Comparison of ENCODE assay signal across 8 cellular contexts in genomic region chrX:65601530-65602281, GRCh38.
DNase-seq lines count a peak whose midpoint lies in the region; ATAC-seq, FAIRE-seq and TF ChIP-seq lines count a peak whose summit lies in the region.

No MANE protein-coding gene starts in this region.

- SMC1A ChIA-PET in GM12878 (lab: Charles Lee; ENCODE audit: uncharacterized antibody, unreplicated experiment), result interaction anchor here (0.6 to 1.5 kb wide), 2 partner anchors 88 to 285 kb away, joined by 3 read pairs; no protein-coding TSS in a partner anchor

- intact Hi-C loops in CD4-positive, alpha-beta memory T cell (cut with micrococcal nuclease), result no loop called here
- intact Hi-C loops in GM12878 (cut with micrococcal nuclease; ENCODE audit: unreplicated experiment), result no loop called here

- no peak overlapping the region for H3K4me3 ChIP-seq in CD4-positive, alpha-beta memory T cell (ENCODE audit: low read length in 2 of 2)
- H3K4me3 ChIP-seq in GM12878 (no peak overlapping the region), keratinocyte (ENCODE audit: control insufficient read depth in 2 of 3, extremely low read depth in 1 of 3, insufficient read depth in 2 of 3, low read depth in 1 of 3, low read length in 3 of 3) (no peak overlapping the region)

- in situ Hi-C loops in GM12878 (cut with MboI), result loop anchor here (5.0 kb wide), 1 partner anchor 46 kb away; no protein-coding TSS in a partner anchor

- no peaks in the 10 kb centered on the region for H3K27me3 Mint-ChIP-seq in CD4-positive, alpha-beta memory T cell
- H3K27me3 Mint-ChIP-seq in stimulated activated memory B cell treated with anti-CD40 and anti-IgM and Interleukin-4, amounts not matched to agents 10 μg/mL and 1 μg/mL and 100 μg/mL, for 72 hours, result no peaks in the 10 kb centered on the region

- no TSS peak for BruUV-seq in GM12878 (replicated peaks; lab: Mats Ljungman, UMichigan)

- H3K79me2 ChIP-seq in GM12878 (ENCODE audit: control insufficient read depth, insufficient read depth, low read length) (no peaks in the 10 kb centered on the region), keratinocyte (ENCODE audit: control insufficient read depth, insufficient read depth, low read length) (no peaks in the 10 kb centered on the region)

- no peaks in the 10 kb centered on the region for H3K9me3 Mint-ChIP-seq in CD4-positive, alpha-beta memory T cell
- H3K9me3 Mint-ChIP-seq in stimulated activated memory B cell treated with anti-CD40 and anti-IgM and Interleukin-4, amounts not matched to agents 10 μg/mL and 1 μg/mL and 100 μg/mL, for 72 hours, result peaks cover 3% of the 10 kb centered on the region

- H3K9me3 ChIP-seq in CD4-positive, alpha-beta memory T cell (ENCODE audit: control insufficient read depth in 1 of 2, low read length in 2 of 2), result no peaks in the 10 kb centered on the region
- H3K9me3 ChIP-seq in GM12878 (replicated peaks; ENCODE audit: control insufficient read depth, insufficient read depth, low read length) (no peaks in the 10 kb centered on the region), keratinocyte (ENCODE audit: control insufficient read depth, low read depth, low read length) (no peaks in the 10 kb centered on the region)

- peaks cover 73% of the 10 kb centered on the region for H3K4me1 ChIP-seq in CD4-positive, alpha-beta memory T cell (ENCODE audit: insufficient read depth, low read length)
- H3K4me1 ChIP-seq in GM12878 (ENCODE audit: control insufficient read depth, insufficient read depth, low read length), result peaks cover 2% of the 10 kb centered on the region; the same call in 1 of the 2 replicates
- peaks cover 8% of the 10 kb centered on the region for H3K4me1 ChIP-seq in keratinocyte (ENCODE audit: control insufficient read depth, extremely low read depth, insufficient read depth, low read length)

- POLR2A ChIA-PET in CD4-positive, alpha-beta memory T cell (lab: Charles Lee; ENCODE audit: partially characterized antibody), result interaction anchor here (0.8 to 3.3 kb wide), 18 partner anchors 20 to 146 kb away, joined by 3 to 33 read pairs (median 3); partner anchors contain the start of gene MSN
- POLR2A ChIA-PET in GM12878 (lab: Charles Lee), result no interaction called here

- CTCF ChIA-PET in CD4-positive, alpha-beta memory T cell (lab: Charles Lee; ENCODE audit: partially characterized antibody), result interaction anchor here (1.0 to 2.2 kb wide), 4 partner anchors 72 to 385 kb away, joined by 3 to 7 read pairs (median 6); no protein-coding TSS in a partner anchor
- CTCF ChIA-PET in GM12878 (lab: Yijun Ruan, JAX), result interaction anchor here (1.6 to 2.7 kb wide), 3 partner anchors 22 to 411 kb away, joined by 4 to 9 read pairs (median 7); no protein-coding TSS in a partner anchor

- no peak for TF ChIP-seq EP300 in GM12878 (IDR thresholded peaks at IDR 0.05; ENCODE audit: borderline replicate concordance in 1 of 2, control insufficient read depth in 1 of 2, low read depth in 2 of 2, low read length in 2 of 2)

- no peak overlapping the region for H3K4me2 ChIP-seq in GM12878 (ENCODE audit: control insufficient read depth, insufficient read depth)
- no peak overlapping the region for H3K4me2 ChIP-seq in keratinocyte (ENCODE audit: control insufficient read depth, extremely low read depth, insufficient read depth, low read depth, low read length)

- 39% methylated on average over 3 of the region's 3 CpGs for WGBS in GM12878 (ENCODE audit: insufficient coverage, insufficient replicate concordance, low lambda C conversion rate, missing lambda C conversion rate)

- H3K9ac ChIP-seq in GM12878 (ENCODE audit: control insufficient read depth, insufficient read depth, low read length) (no peak overlapping the region), keratinocyte (ENCODE audit: control insufficient read depth, extremely low read depth, insufficient read depth, low read length) (no peak overlapping the region)

- H3K9me1 ChIP-seq in keratinocyte (ENCODE audit: control insufficient read depth, extremely low read depth, insufficient read depth, low read length), result no peaks in the 10 kb centered on the region

- DNase-seq in CD4-positive, alpha-beta memory T cell, result peak; percentile 47 to 75 (median 60)
- DNase-seq in GM12878 (ENCODE audit: low read depth, low spot score) (no peak), keratinocyte (ENCODE audit: low read depth, low spot score) (no peak), RKO (ENCODE audit: low spot score) (no peak), NCI-H82 (lab: John Stamatoyannopoulos, UW) (no peak)

- no peak for TF ChIP-seq POLR2A in GM12878 (IDR thresholded peaks at IDR 0.05; ENCODE audit: low read depth, low read length)

- RAD21 ChIA-PET in GM12878 (lab: Charles Lee; ENCODE audit: unreplicated experiment), result no interaction called here

- no peaks in the 10 kb centered on the region for H3K36me3 Mint-ChIP-seq in CD4-positive, alpha-beta memory T cell
- peaks cover 6% of the 10 kb centered on the region for H3K36me3 Mint-ChIP-seq in stimulated activated memory B cell treated with anti-CD40 and anti-IgM and Interleukin-4, amounts not matched to agents 10 μg/mL and 1 μg/mL and 100 μg/mL, for 72 hours

- no peak for FAIRE-seq in GM12878 (lab: Jason Lieb, UNC)
- peak; percentile 44 for FAIRE-seq in keratinocyte (lab: Jason Lieb, UNC)

- H2AFZ ChIP-seq in GM12878 (ENCODE audit: control insufficient read depth, low read depth, low read length) (no peak overlapping the region), keratinocyte (ENCODE audit: control insufficient read depth, low read length) (no peak overlapping the region)

- dilution Hi-C loops in keratinocyte (cut with MboI; ENCODE audit: extremely low pct_ligation_motif_present, low sequenced_read_pairs), result no loop called here

- ATAC-seq in HG02763 (IDR thresholded peaks at IDR 0.05; ENCODE audit: unreplicated experiment) (peak; percentile 61), SK-N-SH treated with all-trans-retinoic acid at 6 μM for 48 hours (peak; percentile 66), GM12878 (peak; percentile 30; the same call in 2 of the 3 replicates)
- ATAC-seq in stimulated activated memory B cell treated with anti-CD40 and anti-IgM and Interleukin-4, amounts not matched to agents 10 μg/mL and 1 μg/mL and 100 μg/mL, for 72 hours, result peak; percentile 94

- TF ChIP-seq RAD21 in GM12878 (IDR thresholded peaks at IDR 0.05; ENCODE audit: insufficient read depth, low read depth, low read length), result no peak

- TF ChIP-seq CTCF in GM12878 (IDR thresholded peaks at IDR 0.05 in 2 of 3, conservative IDR thresholded peaks at IDR 0.05 in 1 of 3; ENCODE audit: control insufficient read depth in 2 of 3, extremely low read depth in 1 of 3, insufficient read depth in 1 of 3, low read depth in 3 of 3, low read length in 3 of 3), result no peak
- no peak for TF ChIP-seq CTCF in keratinocyte (optimal IDR thresholded peaks at IDR 0.05 in 1 of 3, IDR thresholded peaks at IDR 0.05 in 1 of 3, conservative IDR thresholded peaks at IDR 0.05 in 1 of 3; ENCODE audit: extremely low read depth in 1 of 3, insufficient read depth in 2 of 3, low read length in 3 of 3)

- H3K27me3 ChIP-seq in CD4-positive, alpha-beta memory T cell (ENCODE audit: insufficient read depth, low read length), result no peaks in the 10 kb centered on the region
- no peaks in the 10 kb centered on the region for H3K27me3 ChIP-seq in GM12878 (replicated peaks in 1 of 2; ENCODE audit: control insufficient read depth in 2 of 2, insufficient read depth in 2 of 2, low read length in 1 of 2)
- H3K27me3 ChIP-seq in keratinocyte (ENCODE audit: control insufficient read depth, extremely low read depth, insufficient read depth, low read length), result no peaks in the 10 kb centered on the region

- H3K27ac Mint-ChIP-seq in CD4-positive, alpha-beta memory T cell, result peak overlapping the region; percentile 89 to 96 (median 93)
- H3K27ac Mint-ChIP-seq in stimulated activated memory B cell treated with anti-CD40 and anti-IgM and Interleukin-4, amounts not matched to agents 10 μg/mL and 1 μg/mL and 100 μg/mL, for 72 hours, result peak overlapping the region; percentile 89

- no peaks in the 10 kb centered on the region for H3K36me3 ChIP-seq in CD4-positive, alpha-beta memory T cell (ENCODE audit: insufficient read depth, low read length)
- H3K36me3 ChIP-seq in GM12878 (ENCODE audit: control insufficient read depth in 2 of 2, insufficient read depth in 2 of 2, low read length in 1 of 2), result no peaks in the 10 kb centered on the region
- no peaks in the 10 kb centered on the region for H3K36me3 ChIP-seq in keratinocyte (ENCODE audit: control insufficient read depth in 2 of 2, extremely low read depth in 1 of 2, insufficient read depth in 2 of 2, low read length in 2 of 2)

- H4K20me1 ChIP-seq in GM12878 (ENCODE audit: control insufficient read depth, insufficient read depth) (no peaks in the 10 kb centered on the region), keratinocyte (ENCODE audit: control insufficient read depth, extremely low read depth, insufficient read depth, low read length) (no peaks in the 10 kb centered on the region)

- peaks cover 46 to 89% (median 73%) of the 10 kb centered on the region in 4 donors for H3K4me1 Mint-ChIP-seq in CD4-positive, alpha-beta memory T cell
- H3K4me1 Mint-ChIP-seq in stimulated activated memory B cell treated with anti-CD40 and anti-IgM and Interleukin-4, amounts not matched to agents 10 μg/mL and 1 μg/mL and 100 μg/mL, for 72 hours, result peaks cover 40% of the 10 kb centered on the region

- H3K4me3 Mint-ChIP-seq in CD4-positive, alpha-beta memory T cell, result peak overlapping the region; percentile 45 to 89 (median 70)
- no peak overlapping the region for H3K4me3 Mint-ChIP-seq in stimulated activated memory B cell treated with anti-CD40 and anti-IgM and Interleukin-4, amounts not matched to agents 10 μg/mL and 1 μg/mL and 100 μg/mL, for 72 hours

- H3K27ac ChIP-seq in CD4-positive, alpha-beta memory T cell (ENCODE audit: low read depth, low read length), result peak overlapping the region; percentile 42
- no peak overlapping the region for H3K27ac ChIP-seq in GM12878 (ENCODE audit: control insufficient read depth, insufficient read depth)
- no peak overlapping the region for H3K27ac ChIP-seq in keratinocyte (ENCODE audit: control insufficient read depth, insufficient read depth, low read length)

TF ChIP-seq in SK-N-SH treated with all-trans-retinoic acid at 6 μM for 48 hours, 23 proteins besides CTCF, POLR2A, EP300 and RAD21 (continues in another document):
- TF ChIP-seq ARNTL (CRISPR knock-in tag; IDR thresholded peaks at IDR 0.05; ENCODE audit: borderline replicate concordance, low read depth), result no peak
- TF ChIP-seq ISL1 (CRISPR knock-in tag; IDR thresholded peaks at IDR 0.05), result no peak

TF ChIP-seq in GM12878, 131 proteins besides CTCF, POLR2A, EP300 and RAD21 (continues in another document):
- TF ChIP-seq KDM1A (IDR thresholded peaks at IDR 0.05; ENCODE audit: borderline replicate concordance) (no peak), CHD4 (IDR thresholded peaks at IDR 0.05) (no peak), MEF2A (IDR thresholded peaks at IDR 0.05; ENCODE audit: insufficient read depth, low read depth, low read length) (no peak), KAT2A (conservative IDR thresholded peaks at IDR 0.05; ENCODE audit: control insufficient read depth, low read depth, low read length) (no peak), MYB (IDR thresholded peaks at IDR 0.05; ENCODE audit: borderline replicate concordance, low read depth, low read length) (no peak)

Comparison
In these comparisons a context has a peak if more than half of its experiments do, and no peak if none do; other contexts are left out.
1. DNase-seq: peak in CD4-positive, alpha-beta memory T cell (5 of 5); none in GM12878 (single experiment), keratinocyte (single experiment), RKO (single experiment) and NCI-H82 (single experiment).
2. ATAC-seq: peak in every context shown above with its lines; median percentile 94 in stimulated activated memory B cell treated with anti-CD40 and anti-IgM and Interleukin-4, amounts not matched to agents 10 μg/mL and 1 μg/mL and 100 μg/mL, for 72 hours; 66 in SK-N-SH treated with all-trans-retinoic acid at 6 μM for 48 hours; 61 in HG02763; 30 in GM12878.